In the genomic region with DNA sequence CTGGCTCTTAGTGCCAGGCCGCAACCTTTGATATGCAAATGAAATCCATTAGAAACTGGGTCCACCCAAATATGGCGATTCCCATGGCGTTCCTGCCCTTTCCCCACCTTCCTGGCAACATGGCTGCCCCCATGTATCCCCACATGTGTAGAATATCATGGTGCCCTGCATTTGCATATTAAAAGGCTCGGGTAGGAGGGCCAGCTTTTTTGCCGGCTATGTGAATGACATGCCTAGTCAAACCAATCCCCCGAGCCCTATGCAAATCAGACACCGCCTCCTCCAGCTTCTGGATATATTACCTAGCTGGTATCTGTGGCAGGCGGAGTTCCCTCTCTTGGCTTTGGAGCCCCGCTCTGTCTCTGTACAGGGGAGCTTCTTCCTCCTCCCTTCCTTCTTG, we compare ENCODE assay signal across 2 cellular contexts.
TF ChIP-seq lines count a peak whose summit lies in the region.

No MANE protein-coding gene starts in this region.

TF ChIP-seq in WTC11, 78 proteins besides CTCF, POLR2A, EP300 and RAD21 (continued from another document):
- TF ChIP-seq, protein P1, sequence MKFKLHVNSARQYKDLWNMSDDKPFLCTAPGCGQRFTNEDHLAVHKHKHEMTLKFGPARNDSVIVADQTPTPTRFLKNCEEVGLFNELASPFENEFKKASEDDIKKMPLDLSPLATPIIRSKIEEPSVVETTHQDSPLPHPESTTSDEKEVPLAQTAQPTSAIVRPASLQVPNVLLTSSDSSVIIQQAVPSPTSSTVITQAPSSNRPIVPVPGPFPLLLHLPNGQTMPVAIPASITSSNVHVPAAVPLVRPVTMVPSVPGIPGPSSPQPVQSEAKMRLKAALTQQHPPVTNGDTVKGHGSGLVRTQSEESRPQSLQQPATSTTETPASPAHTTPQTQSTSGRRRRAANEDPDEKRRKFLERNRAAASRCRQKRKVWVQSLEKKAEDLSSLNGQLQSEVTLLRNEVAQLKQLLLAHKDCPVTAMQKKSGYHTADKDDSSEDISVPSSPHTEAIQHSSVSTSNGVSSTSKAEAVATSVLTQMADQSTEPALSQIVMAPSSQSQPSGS (CRISPR knock-in tag; IDR thresholded peaks at IDR 0.05; ENCODE audit: borderline replicate concordance, low read depth) = no peak
- peak; percentile 38; the same call in 1 of the 2 replicates for TF ChIP-seq SP1 (CRISPR knock-in tag; conservative IDR thresholded peaks at IDR 0.05)
- TF ChIP-seq, protein P2, sequence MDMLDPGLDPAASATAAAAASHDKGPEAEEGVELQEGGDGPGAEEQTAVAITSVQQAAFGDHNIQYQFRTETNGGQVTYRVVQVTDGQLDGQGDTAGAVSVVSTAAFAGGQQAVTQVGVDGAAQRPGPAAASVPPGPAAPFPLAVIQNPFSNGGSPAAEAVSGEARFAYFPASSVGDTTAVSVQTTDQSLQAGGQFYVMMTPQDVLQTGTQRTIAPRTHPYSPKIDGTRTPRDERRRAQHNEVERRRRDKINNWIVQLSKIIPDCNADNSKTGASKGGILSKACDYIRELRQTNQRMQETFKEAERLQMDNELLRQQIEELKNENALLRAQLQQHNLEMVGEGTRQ (CRISPR knock-in tag; IDR thresholded peaks at IDR 0.05) = 0 out of 2 replicates have a peak, but pooled peaks have one; percentile 18

TF ChIP-seq in SK-N-SH treated with all-trans-retinoic acid at 6 μM for 48 hours, 23 proteins besides CTCF, POLR2A, EP300 and RAD21 (continued from another document):
- TF ChIP-seq OSR1 (CRISPR knock-in tag; IDR thresholded peaks at IDR 0.05) (no peak), ZFP30 (CRISPR knock-in tag; IDR thresholded peaks at IDR 0.05) (no peak), SNAI2 (CRISPR knock-in tag; IDR thresholded peaks at IDR 0.05) (no peak), BACH2 (CRISPR knock-in tag; IDR thresholded peaks at IDR 0.05; ENCODE audit: borderline replicate concordance) (no peak), ZNF70 (CRISPR knock-in tag; IDR thresholded peaks at IDR 0.05) (no peak), ARNTL (CRISPR knock-in tag; IDR thresholded peaks at IDR 0.05; ENCODE audit: borderline replicate concordance, low read depth) (no peak)
- TF ChIP-seq, protein P3, sequence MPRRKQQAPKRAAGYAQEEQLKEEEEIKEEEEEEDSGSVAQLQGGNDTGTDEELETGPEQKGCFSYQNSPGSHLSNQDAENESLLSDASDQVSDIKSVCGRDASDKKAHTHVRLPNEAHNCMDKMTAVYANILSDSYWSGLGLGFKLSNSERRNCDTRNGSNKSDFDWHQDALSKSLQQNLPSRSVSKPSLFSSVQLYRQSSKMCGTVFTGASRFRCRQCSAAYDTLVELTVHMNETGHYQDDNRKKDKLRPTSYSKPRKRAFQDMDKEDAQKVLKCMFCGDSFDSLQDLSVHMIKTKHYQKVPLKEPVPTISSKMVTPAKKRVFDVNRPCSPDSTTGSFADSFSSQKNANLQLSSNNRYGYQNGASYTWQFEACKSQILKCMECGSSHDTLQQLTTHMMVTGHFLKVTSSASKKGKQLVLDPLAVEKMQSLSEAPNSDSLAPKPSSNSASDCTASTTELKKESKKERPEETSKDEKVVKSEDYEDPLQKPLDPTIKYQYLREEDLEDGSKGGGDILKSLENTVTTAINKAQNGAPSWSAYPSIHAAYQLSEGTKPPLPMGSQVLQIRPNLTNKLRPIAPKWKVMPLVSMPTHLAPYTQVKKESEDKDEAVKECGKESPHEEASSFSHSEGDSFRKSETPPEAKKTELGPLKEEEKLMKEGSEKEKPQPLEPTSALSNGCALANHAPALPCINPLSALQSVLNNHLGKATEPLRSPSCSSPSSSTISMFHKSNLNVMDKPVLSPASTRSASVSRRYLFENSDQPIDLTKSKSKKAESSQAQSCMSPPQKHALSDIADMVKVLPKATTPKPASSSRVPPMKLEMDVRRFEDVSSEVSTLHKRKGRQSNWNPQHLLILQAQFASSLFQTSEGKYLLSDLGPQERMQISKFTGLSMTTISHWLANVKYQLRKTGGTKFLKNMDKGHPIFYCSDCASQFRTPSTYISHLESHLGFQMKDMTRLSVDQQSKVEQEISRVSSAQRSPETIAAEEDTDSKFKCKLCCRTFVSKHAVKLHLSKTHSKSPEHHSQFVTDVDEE (CRISPR knock-in tag; IDR thresholded peaks at IDR 0.05) = no peak
- TF ChIP-seq, protein P4, sequence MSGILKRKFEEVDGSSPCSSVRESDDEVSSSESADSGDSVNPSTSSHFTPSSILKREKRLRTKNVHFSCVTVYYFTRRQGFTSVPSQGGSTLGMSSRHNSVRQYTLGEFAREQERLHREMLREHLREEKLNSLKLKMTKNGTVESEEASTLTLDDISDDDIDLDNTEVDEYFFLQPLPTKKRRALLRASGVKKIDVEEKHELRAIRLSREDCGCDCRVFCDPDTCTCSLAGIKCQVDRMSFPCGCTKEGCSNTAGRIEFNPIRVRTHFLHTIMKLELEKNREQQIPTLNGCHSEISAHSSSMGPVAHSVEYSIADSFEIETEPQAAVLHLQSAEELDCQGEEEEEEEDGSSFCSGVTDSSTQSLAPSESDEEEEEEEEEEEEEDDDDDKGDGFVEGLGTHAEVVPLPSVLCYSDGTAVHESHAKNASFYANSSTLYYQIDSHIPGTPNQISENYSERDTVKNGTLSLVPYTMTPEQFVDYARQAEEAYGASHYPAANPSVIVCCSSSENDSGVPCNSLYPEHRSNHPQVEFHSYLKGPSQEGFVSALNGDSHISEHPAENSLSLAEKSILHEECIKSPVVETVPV (CRISPR knock-in tag; IDR thresholded peaks at IDR 0.05) = no peak
- TF ChIP-seq, protein P5, sequence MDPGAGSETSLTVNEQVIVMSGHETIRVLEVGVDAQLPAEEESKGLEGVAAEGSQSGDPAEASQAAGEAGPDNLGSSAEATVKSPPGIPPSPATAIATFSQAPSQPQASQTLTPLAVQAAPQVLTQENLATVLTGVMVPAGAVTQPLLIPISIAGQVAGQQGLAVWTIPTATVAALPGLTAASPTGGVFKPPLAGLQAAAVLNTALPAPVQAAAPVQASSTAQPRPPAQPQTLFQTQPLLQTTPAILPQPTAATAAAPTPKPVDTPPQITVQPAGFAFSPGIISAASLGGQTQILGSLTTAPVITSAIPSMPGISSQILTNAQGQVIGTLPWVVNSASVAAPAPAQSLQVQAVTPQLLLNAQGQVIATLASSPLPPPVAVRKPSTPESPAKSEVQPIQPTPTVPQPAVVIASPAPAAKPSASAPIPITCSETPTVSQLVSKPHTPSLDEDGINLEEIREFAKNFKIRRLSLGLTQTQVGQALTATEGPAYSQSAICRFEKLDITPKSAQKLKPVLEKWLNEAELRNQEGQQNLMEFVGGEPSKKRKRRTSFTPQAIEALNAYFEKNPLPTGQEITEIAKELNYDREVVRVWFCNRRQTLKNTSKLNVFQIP (CRISPR knock-in tag; IDR thresholded peaks at IDR 0.05; ENCODE audit: borderline replicate concordance, low read depth) = no peak
